27 cellular contexts compared by ENCODE assay signal in the genomic region with DNA sequence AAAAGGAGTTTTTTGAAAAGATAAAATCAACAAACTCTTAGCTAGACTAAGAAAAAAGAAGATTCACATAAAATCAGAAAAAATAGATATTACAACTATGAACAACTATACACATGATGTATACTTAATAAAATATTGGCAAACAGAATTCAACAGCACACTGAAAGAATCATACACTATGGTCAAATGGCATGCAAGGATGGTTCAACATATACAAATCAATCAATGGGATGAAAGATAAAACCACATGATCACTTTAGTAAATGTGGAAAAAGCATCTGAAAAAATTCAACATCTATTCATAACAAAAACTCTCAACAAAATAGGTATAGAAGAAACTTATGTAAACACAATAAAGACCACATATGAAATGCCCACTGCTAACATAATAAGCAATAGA.
"Had no signal": no experiment of that assay in that cellular context is flagged by ENCODE, and none has a peak within 500 bp of the region (broad histone marks: within the 10 kb centered on the region; RNA-seq: fewer than 3 reads in every experiment).

No MANE protein-coding gene starts in this region.

- FAIRE-seq: endometrium, islet of Langerhans, keratinocyte had no signal

- H3K9me3 ChIP-seq: colonic mucosa had no signal

- H3K27me3 ChIP-seq: colonic mucosa, esophagus squamous epithelium, gastroesophageal sphincter, heart left ventricle, hepatocyte, left lung had no signal

- H3K4me1 ChIP-seq: colonic mucosa, esophagus squamous epithelium, gastroesophageal sphincter, left lung, lower lobe of right lung had no signal

- H3K36me3 ChIP-seq: colonic mucosa, esophagus squamous epithelium, gastroesophageal sphincter, heart left ventricle, left lung, lower lobe of right lung had no signal

- H3K4me3 ChIP-seq: colonic mucosa, esophagus squamous epithelium, gastroesophageal sphincter, heart left ventricle, hepatocyte, left lung, lower lobe of right lung, mucosa of descending colon had no signal

- ATAC-seq: effector memory CD8-positive, alpha-beta T cell; esophagus mucosa; gastroesophageal sphincter; heart left ventricle; left cardiac atrium; left lung; left ventricle myocardium superior; lower lobe of right lung; mucosa of descending colon; naive thymus-derived CD8-positive, alpha-beta T cell had no signal

- H3K27ac ChIP-seq: colonic mucosa, epithelial cell of prostate, esophagus squamous epithelium, gastroesophageal sphincter, heart left ventricle, hepatocyte, left lung, lower lobe of right lung had no signal

- DNase-seq: colonic mucosa; cortex of kidney; effector CD8-positive, alpha-beta T cell; effector memory CD8-positive, alpha-beta T cell; endodermal cell; erythroblast; esophagus squamous epithelium; foreskin fibroblast; foreskin melanocyte; heart left ventricle; hypothalamus; immature natural killer cell; left cardiac atrium; left lung; left ventricle myocardium superior; lower lobe of right lung; mesenchymal stem cell; mucosa of descending colon; naive B cell; naive thymus-derived CD8-positive, alpha-beta T cell had no signal

- H2AFZ ChIP-seq: hepatocyte had no signal

- H3K4me2 ChIP-seq: hepatocyte had no signal
